ENCODE assay signal across 8 cellular contexts in the genomic region with DNA sequence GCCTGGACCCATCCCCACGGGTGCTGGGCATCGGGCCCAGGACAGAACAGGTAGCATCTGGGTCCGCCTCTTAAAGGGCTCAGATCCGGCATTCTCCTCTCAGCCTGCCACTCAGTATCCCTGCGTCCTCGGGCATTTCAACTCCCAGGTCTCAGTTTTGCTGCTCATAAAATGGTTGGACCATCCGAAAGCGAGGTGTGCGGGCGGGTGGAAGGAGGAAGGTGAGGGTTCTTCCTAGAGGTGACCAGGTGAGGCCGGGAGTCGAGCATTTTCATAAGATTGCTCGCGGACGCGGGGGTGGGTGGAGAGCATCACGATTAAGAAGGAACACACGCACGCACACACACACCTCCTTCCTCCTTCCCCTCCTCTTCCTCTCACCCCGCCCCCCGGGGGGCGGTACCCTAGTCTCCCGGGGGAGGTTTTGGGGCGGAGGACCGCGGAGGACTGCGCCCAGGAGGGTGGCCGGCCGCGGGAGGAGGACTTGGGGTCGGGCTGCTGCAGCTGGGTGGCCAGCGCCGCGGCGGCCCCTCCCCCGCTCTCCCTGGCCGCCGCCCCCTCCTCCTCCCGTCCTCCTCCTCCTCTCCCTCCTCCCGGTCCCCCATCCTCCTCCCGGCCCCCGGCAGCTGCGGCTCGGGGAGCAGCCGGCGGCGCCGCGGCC.
A peak's percentile ranks its signal among the peaks of the same experiment; 100 is the strongest.
DNase-seq lines count a peak whose midpoint lies in the region; ATAC-seq and TF ChIP-seq lines count a peak whose summit lies in the region.

No MANE protein-coding gene starts in this region.

- H3K36me3 ChIP-seq in cardiac muscle cell: no peaks in the 10 kb centered on the region
- H3K36me3 ChIP-seq in mucosa of rectum (ENCODE audit: control insufficient read depth in 2 of 2, insufficient read depth in 2 of 2, low read length in 2 of 2): no peaks in the 10 kb centered on the region
- no peaks in the 10 kb centered on the region for H3K36me3 ChIP-seq in upper lobe of left lung

- ATAC-seq in upper lobe of left lung (ENCODE audit: low FRiP score in 2 of 2): peak; percentile 28 to 29

- TF ChIP-seq CTCF in cardiac muscle cell (IDR thresholded peaks at IDR 0.05; ENCODE audit: low read depth, low read length): no peak
- no peak for TF ChIP-seq CTCF in coronary artery (IDR thresholded peaks at IDR 0.05)
- TF ChIP-seq CTCF in upper lobe of left lung (IDR thresholded peaks at IDR 0.05): no peak

- no peak overlapping the region for H3K27ac ChIP-seq in cardiac muscle cell
- H3K27ac ChIP-seq in coronary artery: no peak overlapping the region
- H3K27ac ChIP-seq in mucosa of rectum (ENCODE audit: low read depth in 2 of 2, low read length in 2 of 2): no peak overlapping the region
- H3K27ac ChIP-seq in upper lobe of left lung: no peak overlapping the region

- DNase-seq in cardiac muscle cell (ENCODE audit: low read depth in 1 of 2, low spot score in 1 of 2) (peak; percentile 22 to 50), cardiac septum (ENCODE audit: low spot score) (no peak), SK-N-DZ (ENCODE audit: low spot score) (peak; percentile 81), coronary artery (ENCODE audit: low spot score) (no peak), upper lobe of left lung (no peak), NCI-H774 (lab: John Stamatoyannopoulos, UW) (no peak), G401 (ENCODE audit: low spot score) (no peak)

- no peaks in the 10 kb centered on the region for H3K4me1 ChIP-seq in cardiac muscle cell (ENCODE audit: low read depth)
- H3K4me1 ChIP-seq in mucosa of rectum (ENCODE audit: control insufficient read depth in 2 of 2, insufficient read depth in 2 of 2, low read length in 2 of 2): no peaks in the 10 kb centered on the region
- H3K4me1 ChIP-seq in upper lobe of left lung: peaks cover 7 to 16% (median 10%) of the 10 kb centered on the region in 4 donors

- TF ChIP-seq POLR2A in upper lobe of left lung (IDR thresholded peaks at IDR 0.05): no peak

- intact Hi-C loops in cardiac septum (cut with DNase I): no loop called here

- in situ Hi-C loops in G401 (cut with HindIII; ENCODE audit: low sequenced_read_pairs): no loop called here

- H3K4me3 ChIP-seq in cardiac muscle cell (peak overlapping the region; percentile 58), coronary artery (peak overlapping the region; percentile 66), mucosa of rectum (ENCODE audit: low read length in 2 of 2) (peak overlapping the region; percentile 26 to 47), upper lobe of left lung (peak overlapping the region in 3 of 4 donors; percentile 37 to 45 (median 38))

- 7 to 8% methylated on average over 15 to 24 of the region's 49 CpGs for WGBS in upper lobe of left lung, 2 donors

- H3K9me3 ChIP-seq in cardiac muscle cell (ENCODE audit: low read depth): no peaks in the 10 kb centered on the region
- H3K9me3 ChIP-seq in mucosa of rectum (ENCODE audit: control insufficient read depth in 2 of 2, low read length in 2 of 2): no peaks in the 10 kb centered on the region
- H3K9me3 ChIP-seq in upper lobe of left lung: no peaks in the 10 kb centered on the region

- H3K27me3 ChIP-seq in cardiac muscle cell: peaks cover 24% of the 10 kb centered on the region
- H3K27me3 ChIP-seq in mucosa of rectum (ENCODE audit: control insufficient read depth in 2 of 2, insufficient read depth in 2 of 2, low read length in 2 of 2): peaks cover 17 to 29% of the 10 kb centered on the region in 2 donors
- peaks cover 0 to 16% (median 7%) of the 10 kb centered on the region in 4 donors for H3K27me3 ChIP-seq in upper lobe of left lung

- TF ChIP-seq EP300 in upper lobe of left lung (IDR thresholded peaks at IDR 0.05): no peak

- no peak overlapping the region for H3K9ac ChIP-seq in mucosa of rectum (ENCODE audit: low read depth in 1 of 2, low read length in 2 of 2)

Comparison
In these comparisons a context has a peak if more than half of its experiments do, and no peak if none do; other contexts are left out.
1. DNase-seq: peak in cardiac muscle cell (2 of 2) and SK-N-DZ (single experiment); none in cardiac septum (single experiment), coronary artery (single experiment), upper lobe of left lung (0 of 2), NCI-H774 (single experiment) and G401 (single experiment).
2. Peak in every context shown above with its lines, with median percentiles within 50 percentile points of each other: H3K4me3 ChIP-seq.